In the genomic region with DNA sequence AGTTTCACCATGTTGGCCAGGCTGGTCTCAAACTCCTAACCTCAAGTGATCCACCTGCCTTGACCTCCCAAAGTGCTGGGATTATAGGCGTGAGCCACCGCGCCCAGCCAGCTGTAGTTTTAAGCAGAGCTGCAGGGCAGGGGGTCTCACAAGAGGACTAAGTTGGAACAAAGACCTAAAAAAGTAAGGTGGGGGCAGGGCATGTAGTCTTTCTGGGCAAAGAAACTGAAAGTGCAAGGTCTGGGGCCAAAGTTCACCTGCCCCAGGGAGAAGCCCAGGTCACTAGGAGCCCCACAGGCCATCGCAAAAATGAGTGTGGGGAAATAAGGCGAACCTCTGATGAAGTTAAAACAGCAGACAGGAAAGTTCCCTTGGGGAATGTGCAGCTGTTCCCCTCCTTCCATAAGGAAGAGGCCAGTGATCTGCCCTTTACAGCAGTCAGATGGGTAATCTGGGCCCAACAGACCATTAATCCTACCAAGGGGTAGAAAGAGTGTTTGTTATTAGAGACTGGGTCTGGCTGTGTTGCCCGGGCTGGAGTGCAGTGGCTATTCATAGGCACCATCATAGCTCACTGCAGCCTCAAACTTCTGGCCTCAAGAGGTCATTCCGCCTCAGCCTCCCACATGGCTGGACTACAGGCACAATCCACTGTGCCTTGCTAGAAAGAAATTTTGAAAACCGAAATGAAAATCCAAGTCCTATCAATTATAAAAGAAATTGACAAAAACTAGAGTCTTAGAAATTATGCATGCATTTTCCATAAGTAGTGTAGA, we compare ENCODE assay signal across 1 cellular context.
TF ChIP-seq lines count a peak whose summit lies in the region.

No MANE protein-coding gene starts in this region.

TF ChIP-seq in K562, 482 proteins besides CTCF, POLR2A, EP300 and RAD21:
- TF ChIP-seq NR2C1 (IDR thresholded peaks at IDR 0.05) = no peak
- TF ChIP-seq NR2C1 (tag; IDR thresholded peaks at IDR 0.05) = peak; percentile 45
- no peak for TF ChIP-seq POU5F1 (IDR thresholded peaks at IDR 0.05; ENCODE audit: borderline replicate concordance, low read depth, low read length, partially characterized antibody)
- no peak for TF ChIP-seq MAFK (IDR thresholded peaks at IDR 0.05; ENCODE audit: low read length)
- no peak for TF ChIP-seq SRSF9 (IDR thresholded peaks at IDR 0.05; ENCODE audit: borderline replicate concordance, low read depth, low read length)
TF ChIP-seq in K562: peak in this region for 1.
